24 cellular contexts compared by ENCODE assay signal in genomic region chr6:25519856-25520255, GRCh38.
"Had no signal": no experiment of that assay in that cellular context is flagged by ENCODE, and none has a peak within 500 bp of the region (broad histone marks: within the 10 kb centered on the region; RNA-seq: fewer than 3 reads in every experiment).

No MANE protein-coding gene starts in this region.

- H3K27me3 ChIP-seq: brain microvascular endothelial cell, esophagus muscularis mucosa, ovary, sigmoid colon, suprapubic skin, tibial artery, upper lobe of right lung had no signal

- H3K4me1 ChIP-seq: esophagus muscularis mucosa, sigmoid colon, suprapubic skin, tibial artery, upper lobe of right lung had no signal

- H3K4me3 ChIP-seq: esophagus muscularis mucosa, ovary, sigmoid colon, suprapubic skin, tibial artery, upper lobe of right lung had no signal

- H3K27ac ChIP-seq: brain microvascular endothelial cell, esophagus muscularis mucosa, ovary, sigmoid colon, suprapubic skin, tibial artery, upper lobe of right lung had no signal

- DNase-seq: activated B cell treated with CpG ODN at 0.5 μM for 24 hours; activated CD8-positive, alpha-beta T cell treated with anti-CD3 and anti-CD28 coated beads, Interleukin-2, amount 10 ng/mL, durations not matched to agents 7 days and 5 days; activated naive CD4-positive, alpha-beta T cell; activated T-cell treated with anti-CD3 and anti-CD28 coated beads for 4 hours; activated T-cell treated with anti-CD3 and anti-CD28 coated beads, Interleukin-2, amount 50 U/mL, for 72 hours; anterior cingulate cortex; brain microvascular endothelial cell; central memory CD4-positive, alpha-beta T cell; endodermal cell; foreskin melanocyte; glutamatergic neuron; left ventricle myocardium superior; naive B cell; ovary; sigmoid colon; stimulated activated CD4-positive, alpha-beta T cell treated with anti-CD3 and anti-CD28 coated beads, Interleukin-15, amount 100 ng/mL, for 24 hours; stimulated activated CD4-positive, alpha-beta T cell treated with anti-CD3 and anti-CD28 coated beads, Interleukin-2, amount 100 ng/mL, for 24 hours; stimulated activated naive B cell treated with anti-CD40 and anti-IgM and Interleukin-4, amounts not matched to agents 10 μg/mL and 1 μg/mL and 100 μg/mL, for 72 hours; T-cell; tibial artery; upper lobe of right lung had no signal

- H3K9me3 ChIP-seq: esophagus muscularis mucosa, ovary, sigmoid colon, suprapubic skin, tibial artery, upper lobe of right lung had no signal

- H3K36me3 ChIP-seq: brain microvascular endothelial cell, ovary, sigmoid colon had no signal

- ATAC-seq: activated CD8-positive, alpha-beta T cell treated with anti-CD3 and anti-CD28 coated beads, Interleukin-2, amount 10 ng/mL, durations not matched to agents 7 days and 5 days; activated naive CD4-positive, alpha-beta T cell treated with anti-CD3 and anti-CD28 coated beads, Interleukin-2, amount 50 U/mL, for 72 hours; activated T-cell treated with anti-CD3 and anti-CD28 coated beads, Interleukin-2, amount 50 U/mL, for 72 hours; left ventricle myocardium superior; stimulated activated naive B cell treated with anti-CD40 and anti-IgM and Interleukin-4, amounts not matched to agents 10 μg/mL and 1 μg/mL and 100 μg/mL, for 72 hours; T-cell; upper lobe of right lung had no signal
